ENCODE assay signal across 25 cellular contexts in the genomic region with DNA sequence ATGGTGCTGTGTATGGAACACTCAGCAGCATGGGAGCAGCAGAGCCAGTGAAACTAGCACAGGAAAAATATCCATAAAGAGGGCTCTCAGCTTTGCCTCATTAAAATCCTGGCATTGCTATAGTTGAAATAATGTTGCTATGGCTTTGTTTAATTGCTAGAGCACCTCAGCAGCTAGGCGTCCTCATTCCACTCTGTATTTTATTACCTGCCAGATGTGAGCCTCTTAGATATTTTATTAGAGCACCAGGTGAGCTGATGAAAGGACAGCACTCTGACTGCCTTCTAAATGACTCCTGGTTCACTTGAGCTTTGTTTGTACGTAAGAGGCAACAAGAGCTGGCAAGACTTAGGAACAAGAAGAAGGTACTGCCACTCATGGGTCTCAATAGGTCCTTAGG.
A peak's percentile ranks its signal among the peaks of the same experiment; 100 is the strongest.
DNase-seq lines count a peak whose midpoint lies in the region; ATAC-seq lines count a peak whose summit lies in the region.
"Had no signal": no experiment of that assay in that cellular context is flagged by ENCODE, and none has a peak within 500 bp of the region (broad histone marks: within the 10 kb centered on the region; RNA-seq: fewer than 3 reads in every experiment).

No MANE protein-coding gene starts in this region.

- intact Hi-C loops in aorta (cut with DNase I), result no loop called here

- WGBS in aorta, 2 donors, result 87 to 93% methylated on average over 2 of the region's 2 CpGs

- H3K36me3 ChIP-seq in aorta (ENCODE audit: control insufficient read depth in 1 of 2, insufficient read depth in 2 of 2, low read length in 1 of 2), result no peaks in the 10 kb centered on the region
- H3K36me3 ChIP-seq: BE2C, esophagus squamous epithelium, spleen, tibial nerve had no signal

- no peak for ATAC-seq in aorta (ENCODE audit: low FRiP score)
- no peak for ATAC-seq in HG03378 (IDR thresholded peaks at IDR 0.05; ENCODE audit: unreplicated experiment)
- ATAC-seq: activated CD4-positive, alpha-beta T cell treated with anti-CD3 and anti-CD28 coated beads for 36 hours; K562 had no signal

- no peaks in the 10 kb centered on the region for H3K27me3 ChIP-seq in aorta (ENCODE audit: control insufficient read depth in 1 of 2, insufficient read depth in 2 of 2, low read length in 1 of 2)
- H3K27me3 ChIP-seq: BE2C, tibial nerve had no signal

- DNase-seq in DMS79 treated with DMSO at 0.1 percent for 48 hours (lab: John Stamatoyannopoulos, UW) (peak; percentile 100), NCI-H187 treated with DMSO at 0.1 percent for 48 hours (lab: John Stamatoyannopoulos, UW) (peak; percentile 94), NCI-H510A (lab: John Stamatoyannopoulos, UW) (peak; percentile 83), left kidney (ENCODE audit: low read depth, low spot score) (peak; percentile 21), aorta (no peak), cortex of kidney (lab: John Stamatoyannopoulos, UW) (no peak)
- DNase-seq: ACHN; activated CD4-positive, alpha-beta T cell treated with anti-CD3 and anti-CD28 coated beads for 36 hours; activated effector memory CD4-positive, alpha-beta T cell treated with Interleukin-2 at 50 U/mL for 16 hours; BE2C; CD8-positive, alpha-beta memory T cell; DND-41; esophagus squamous epithelium; H7; MM.1S; NK-92 treated with Interleukin-12 subunit alpha and Interleukin-12 subunit beta, amount 100 ng/mL, for 24 hours; PC-9; posterior cingulate gyrus; right cardiac atrium; SHP77; spleen had no signal

- no peak overlapping the region for H3K4me3 ChIP-seq in aorta (ENCODE audit: low read length in 2 of 2)
- H3K4me3 ChIP-seq: esophagus squamous epithelium, hepatocyte, K562, PC-9, spleen, tibial nerve had no signal

- peaks cover 0 to 3% of the 10 kb centered on the region in 2 donors for H3K4me1 ChIP-seq in aorta (ENCODE audit: control insufficient read depth in 1 of 2, insufficient read depth in 2 of 2, low read length in 2 of 2)
- H3K4me1 ChIP-seq: BE2C had no signal

- no peaks in the 10 kb centered on the region for H3K9me3 ChIP-seq in aorta (ENCODE audit: control insufficient read depth, low read length)
- H3K9me3 ChIP-seq: BE2C, esophagus squamous epithelium, spleen, tibial nerve had no signal

- H3K27ac ChIP-seq in aorta (ENCODE audit: low read depth in 1 of 2, low read length in 2 of 2), result no peak overlapping the region
- H3K27ac ChIP-seq: esophagus squamous epithelium, hepatocyte, PC-9, spleen, tibial nerve had no signal

Comparison
In these comparisons a context has a peak if more than half of its experiments do, and no peak if none do; other contexts are left out.
1. DNase-seq: peak in DMS79 treated with DMSO at 0.1 percent for 48 hours (single experiment), NCI-H187 treated with DMSO at 0.1 percent for 48 hours (single experiment), NCI-H510A (single experiment) and left kidney (single experiment); none in aorta (0 of 2) and cortex of kidney (single experiment).